8 cellular contexts compared by ENCODE assay signal in genomic region chr17:17849147-17849820, GRCh38. TPM values are rescaled to one million over a fixed set of nuclear protein-coding genes. Genes with fewer than 3 reads are reported as not detected.
DNase-seq lines count a peak whose midpoint lies in the region; ATAC-seq and TF ChIP-seq lines count a peak whose summit lies in the region.

No MANE protein-coding gene starts in this region.

- no peak overlapping the region for H3K4me3 Mint-ChIP-seq in MCF 10A (ENCODE audit: unreplicated experiment)

- in situ Hi-C loops in mammary epithelial cell (cut with MboI; ENCODE audit: low sequenced_read_pairs in 2 of 2), result no loop called here

- ATAC-seq in right cardiac atrium, result peak; percentile 77 to 82
- no peak for ATAC-seq in GM21619 (IDR thresholded peaks at IDR 0.05; ENCODE audit: unreplicated experiment)

- H3K9me3 Mint-ChIP-seq in MCF 10A (ENCODE audit: unreplicated experiment), result no peaks in the 10 kb centered on the region

- BruUV-seq in MCF 10A (replicated peaks; lab: Mats Ljungman, UMichigan) (no TSS peak), mammary epithelial cell (replicated peaks; lab: Mats Ljungman, UMichigan) (no TSS peak)

- H3K36me3 ChIP-seq in mammary epithelial cell (ENCODE audit: insufficient read depth, low read length), result no peaks in the 10 kb centered on the region

- H3K9me3 ChIP-seq in mammary epithelial cell (replicated peaks; ENCODE audit: insufficient read depth, low read length), result no peaks in the 10 kb centered on the region
- H3K9me3 ChIP-seq in right cardiac atrium (ENCODE audit: control insufficient read depth, low read length), result no peaks in the 10 kb centered on the region

- H3K4me1 ChIP-seq in mammary epithelial cell (ENCODE audit: insufficient read depth, low read length), result peaks cover 16% of the 10 kb centered on the region
- peaks cover 17% of the 10 kb centered on the region for H3K4me1 ChIP-seq in right cardiac atrium (ENCODE audit: control insufficient read depth, insufficient read depth, low read length)

- H2AFZ ChIP-seq in mammary epithelial cell (ENCODE audit: low read depth, low read length), result no peak overlapping the region

- no peaks in the 10 kb centered on the region for H3K79me2 ChIP-seq in mammary epithelial cell (ENCODE audit: insufficient read depth, low read length)

- POLR2A ChIA-PET in MCF 10A (lab: Yijun Ruan, JAX), result interaction anchor here (1.8 to 4.5 kb wide), 2 partner anchors 9 to 12 kb away, joined by 6 to 15 read pairs; partner anchors contain the start of gene SREBF1
- POLR2A ChIA-PET in RWPE1 (lab: Yijun Ruan, JAX; ENCODE audit: low non-redundant PET), result no interaction called here

- no peak overlapping the region for H3K9ac ChIP-seq in mammary epithelial cell (ENCODE audit: insufficient read depth, low read length)

- H3K27ac ChIP-seq in mammary epithelial cell (ENCODE audit: insufficient read depth, low read depth, low read length) (no peak overlapping the region), RWPE1 (peak overlapping the region; percentile 100), right cardiac atrium (ENCODE audit: low read length) (peak overlapping the region; percentile 91)

- H4K20me1 ChIP-seq in mammary epithelial cell (ENCODE audit: insufficient read depth, low read length), result no peaks in the 10 kb centered on the region

- H3K4me3 ChIP-seq in mammary epithelial cell (replicated peaks in 1 of 3; ENCODE audit: insufficient read depth in 1 of 3, low read depth in 2 of 3, low read length in 3 of 3), result no peak overlapping the region
- no peak overlapping the region for H3K4me3 ChIP-seq in right cardiac atrium (ENCODE audit: low read length)

- 53% methylated on average over 5 of the region's 5 CpGs for WGBS in mammary epithelial cell (ENCODE audit: low coverage, missing lambda C conversion rate)
- 33% methylated on average over 5 of the region's 5 CpGs for WGBS in right cardiac atrium

- H3K36me3 Mint-ChIP-seq in MCF 10A (ENCODE audit: insufficient read depth, unreplicated experiment), result peaks cover 18% of the 10 kb centered on the region

- H3K27me3 ChIP-seq in mammary epithelial cell (ENCODE audit: insufficient read depth, low read length), result no peaks in the 10 kb centered on the region
- H3K27me3 ChIP-seq in right cardiac atrium (ENCODE audit: control insufficient read depth, insufficient read depth), result no peaks in the 10 kb centered on the region

- peak; percentile 93 for DNase-seq in MCF 10A (ENCODE audit: unreplicated experiment)
- no peak for DNase-seq in mammary epithelial cell
- no peak for DNase-seq in RWPE1 (ENCODE audit: low spot score)
- DNase-seq in activated gamma-delta T cell treated with anti-CD3 and anti-CD28 coated beads, Interleukin-2, amount 50 U/mL, for 16 hours (ENCODE audit: low read depth), result peak; percentile 73
- peak; percentile 84 to 92 (median 88) for DNase-seq in right cardiac atrium
- peak; percentile 82 for DNase-seq in stimulated activated CD4-positive, alpha-beta T cell treated with anti-CD3 and anti-CD28 coated beads, Interleukin-2, amount 100 ng/mL, for 4 hours (ENCODE audit: low read depth)
- no peak for DNase-seq in GM10266 (ENCODE audit: extremely low spot score)

- no peaks in the 10 kb centered on the region for H3K27me3 Mint-ChIP-seq in MCF 10A (ENCODE audit: insufficient read depth, unreplicated experiment)

- intact Hi-C loops in MCF 10A (cut with micrococcal nuclease) (no loop called here), mammary epithelial cell (cut with micrococcal nuclease) (no loop called here), right cardiac atrium (cut with DNase I) (loop anchor here in 1 of 4 donors (10.0 kb wide), 1 partner anchor 164 kb away; the partner anchor contains the start of gene RAI1)

- peak overlapping the region; percentile 31 for H3K27ac Mint-ChIP-seq in MCF 10A (ENCODE audit: low read depth, unreplicated experiment)

- no peaks in the 10 kb centered on the region for H3K4me1 Mint-ChIP-seq in MCF 10A (ENCODE audit: insufficient read depth, unreplicated experiment)

- TF ChIP-seq CTCF in MCF 10A (IDR thresholded peaks at IDR 0.05; ENCODE audit: unreplicated experiment) (no peak), mammary epithelial cell (conservative IDR thresholded peaks at IDR 0.05 in 1 of 2, IDR thresholded peaks at IDR 0.05 in 1 of 2; ENCODE audit: extremely low read depth in 1 of 2, insufficient read depth in 1 of 2, low read depth in 1 of 2, low read length in 2 of 2) (no peak), RWPE1 (conservative IDR thresholded peaks at IDR 0.05; ENCODE audit: low read depth) (no peak), GM10266 (IDR thresholded peaks at IDR 0.05; ENCODE audit: control insufficient read depth, insufficient read depth, low read depth, missing control alignments) (no peak)

- H3K4me2 ChIP-seq in mammary epithelial cell (ENCODE audit: insufficient read depth, low read depth, low read length), result no peak overlapping the region

- dilution Hi-C loops in mammary epithelial cell (cut with HindIII; ENCODE audit: low sequenced_read_pairs), result no loop called here

- CTCF ChIA-PET in MCF 10A (lab: Yijun Ruan, JAX), result interaction anchor here (1.1 kb wide), 1 partner anchor 9 kb away, joined by 4 read pairs; no protein-coding TSS in a partner anchor
- CTCF ChIA-PET in mammary epithelial cell (lab: Charles Lee; ENCODE audit: low non-redundant PET), result no interaction called here
- CTCF ChIA-PET in RWPE1 (lab: Yijun Ruan, JAX), result interaction anchor here (0.8 kb wide), 2 partner anchors 15 to 38 kb away, joined by 3 read pairs; no protein-coding TSS in a partner anchor

RNA-seq across cellular contexts. Expression of gene SREBF1, which starts 12.5 kb away (rescaled TPM):
- total RNA-seq in MCF 10A (2022) (87.1 and 91.7 TPM in 2 replicates), mammary epithelial cell (100 to 1,000 TPM; 109 to 173 TPM), right cardiac atrium (10 to 100 TPM; 28.7 to 41.6 (median 36.2) TPM)
- polyA plus RNA-seq in mammary epithelial cell (71.5 TPM), right cardiac atrium (45.7 TPM)
- 152 TPM for polyA minus RNA-seq in mammary epithelial cell

Comparison
In these comparisons a context has a peak if more than half of its experiments do, and no peak if none do; other contexts are left out.
1. DNase-seq: peak in MCF 10A (single experiment), activated gamma-delta T cell treated with anti-CD3 and anti-CD28 coated beads, Interleukin-2, amount 50 U/mL, for 16 hours (single experiment), right cardiac atrium (3 of 3) and stimulated activated CD4-positive, alpha-beta T cell treated with anti-CD3 and anti-CD28 coated beads, Interleukin-2, amount 100 ng/mL, for 4 hours (single experiment); none in mammary epithelial cell (single experiment), RWPE1 (single experiment) and GM10266 (single experiment).